ENCODE assay signal across 11 cellular contexts in the genomic region with DNA sequence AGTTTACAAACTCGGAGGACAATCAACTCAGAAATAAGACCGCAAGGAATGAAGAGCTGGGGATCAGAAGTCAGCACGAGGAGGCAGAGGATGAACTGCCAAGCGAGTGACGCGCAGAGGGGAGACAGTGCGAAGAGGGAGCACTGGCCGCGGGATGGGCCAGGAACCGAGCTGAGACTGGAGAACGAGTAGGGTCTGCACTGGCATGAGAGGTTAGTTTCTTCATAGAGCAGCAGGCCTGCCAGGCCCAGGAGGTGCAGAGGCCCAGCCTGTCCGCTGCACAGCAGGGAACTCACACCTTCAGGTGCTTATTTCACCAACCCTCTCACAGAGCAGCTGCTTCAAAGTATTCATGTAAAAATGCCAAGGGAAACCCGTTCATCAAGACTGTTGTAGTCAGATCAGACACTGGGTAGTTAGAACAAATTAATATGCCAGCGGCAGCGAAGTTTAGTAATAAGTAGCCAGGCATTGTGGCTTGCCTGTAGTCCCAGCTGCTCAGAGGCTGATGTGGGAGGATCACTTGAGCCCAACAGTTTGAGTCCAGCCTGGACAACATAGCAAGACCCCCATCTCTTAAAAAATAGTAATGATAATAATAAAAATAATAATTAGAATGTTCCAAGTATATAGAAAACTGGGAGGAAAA.
DNase-seq lines count a peak whose midpoint lies in the region; ATAC-seq and TF ChIP-seq lines count a peak whose summit lies in the region.
"Had no signal": no experiment of that assay in that cellular context is flagged by ENCODE, and none has a peak within 500 bp of the region (broad histone marks: within the 10 kb centered on the region; RNA-seq: fewer than 3 reads in every experiment).

No MANE protein-coding gene starts in this region.

- H4K20me1 ChIP-seq in hepatocyte (ENCODE audit: insufficient read depth, poor library complexity, severe bottlenecking): peaks cover 4% of the 10 kb centered on the region

- H3K36me3 ChIP-seq in hepatocyte (replicated peaks; ENCODE audit: insufficient read depth, low read depth) (no peaks in the 10 kb centered on the region), skeletal muscle satellite cell (ENCODE audit: insufficient read depth, low read length) (no peaks in the 10 kb centered on the region)
- H3K36me3 ChIP-seq: SJSA1 had no signal

- no peak overlapping the region for H2AFZ ChIP-seq in hepatocyte
- H2AFZ ChIP-seq: parathyroid adenoma had no signal

- no peak for ATAC-seq in T-helper 17 cell
- ATAC-seq in HG02852 (IDR thresholded peaks at IDR 0.05; ENCODE audit: unreplicated experiment): no peak
- no peak for ATAC-seq in GM18868 (IDR thresholded peaks at IDR 0.05; ENCODE audit: unreplicated experiment)
- ATAC-seq: activated CD8-positive, alpha-beta T cell treated with anti-CD3 and anti-CD28 coated beads, Interleukin-2, amount 10 ng/mL, durations not matched to agents 7 days and 5 days had no signal

- no peak overlapping the region for H3K4me3 Mint-ChIP-seq in T-helper 17 cell
- H3K4me3 Mint-ChIP-seq: activated CD8-positive, alpha-beta T cell treated with anti-CD3 and anti-CD28 coated beads, Interleukin-2, amount 10 ng/mL, durations not matched to agents 7 days and 5 days had no signal

- H3K9me2 ChIP-seq in hepatocyte (replicated peaks; ENCODE audit: insufficient read depth): no peaks in the 10 kb centered on the region

- no peak for TF ChIP-seq CTCF in hepatocyte (IDR thresholded peaks at IDR 0.05; ENCODE audit: poor library complexity)

- H3K4me3 ChIP-seq in hepatocyte: no peak overlapping the region
- H3K4me3 ChIP-seq in skeletal muscle satellite cell (ENCODE audit: low read length): no peak overlapping the region
- H3K4me3 ChIP-seq: SJSA1 had no signal

- H3K27me3 ChIP-seq in hepatocyte (no peaks in the 10 kb centered on the region), skeletal muscle satellite cell (ENCODE audit: control insufficient read depth, insufficient read depth, low read length) (no peaks in the 10 kb centered on the region)
- H3K27me3 ChIP-seq: SJSA1 had no signal

- H3K4me2 ChIP-seq in hepatocyte (peak overlapping the region; percentile 61), skeletal muscle satellite cell (ENCODE audit: low read length) (peak overlapping the region; percentile 68)

- no peaks in the 10 kb centered on the region for H3K36me3 Mint-ChIP-seq in T-helper 17 cell (ENCODE audit: low read depth)

- no peak overlapping the region for H3K9ac ChIP-seq in skeletal muscle satellite cell (ENCODE audit: low read depth, low read length)
- H3K9ac ChIP-seq: parathyroid adenoma had no signal

- no peaks in the 10 kb centered on the region for H3K9me3 ChIP-seq in T-helper 17 cell (ENCODE audit: control insufficient read depth, low read length, poor library complexity, severe bottlenecking)
- no peaks in the 10 kb centered on the region for H3K9me3 ChIP-seq in hepatocyte (ENCODE audit: low read depth)
- no peaks in the 10 kb centered on the region for H3K9me3 ChIP-seq in skeletal muscle satellite cell (replicated peaks; ENCODE audit: low read length)
- H3K9me3 ChIP-seq: SJSA1 had no signal

- 90% methylated on average over 15 of the region's 15 CpGs for WGBS in hepatocyte (ENCODE audit: low lambda C conversion rate, missing lambda C conversion rate)

- H3K27me3 Mint-ChIP-seq in T-helper 17 cell: no peaks in the 10 kb centered on the region

- DNase-seq in G401 (ENCODE audit: low spot score) (peak; percentile 79), T-helper 17 cell (no peak), hepatocyte (ENCODE audit: low spot score) (no peak), occipital lobe (lab: John Stamatoyannopoulos, UW) (no peak)
- DNase-seq in stimulated activated CD4-positive, alpha-beta T cell treated with anti-CD3 and anti-CD28 coated beads, Interleukin-12 subunit alpha, Interleukin-12 subunit beta, amount 100 ng/mL, for 4 hours: no peak
- DNase-seq: activated CD8-positive, alpha-beta T cell treated with anti-CD3 and anti-CD28 coated beads, Interleukin-2, amount 10 ng/mL, durations not matched to agents 7 days and 5 days had no signal

- peaks cover 34% of the 10 kb centered on the region for H3K4me1 ChIP-seq in hepatocyte (ENCODE audit: insufficient read depth)
- peaks cover 21% of the 10 kb centered on the region for H3K4me1 ChIP-seq in skeletal muscle satellite cell (ENCODE audit: control insufficient read depth, insufficient read depth, low read length)

- in situ Hi-C loops in G401 (cut with HindIII; ENCODE audit: low sequenced_read_pairs): no loop called here

- H3K27ac Mint-ChIP-seq in T-helper 17 cell: peak overlapping the region; percentile 59
- H3K27ac Mint-ChIP-seq: activated CD8-positive, alpha-beta T cell treated with anti-CD3 and anti-CD28 coated beads, Interleukin-2, amount 10 ng/mL, durations not matched to agents 7 days and 5 days had no signal

- H3K27ac ChIP-seq in hepatocyte: peak overlapping the region; percentile 72

- H3K79me2 ChIP-seq in hepatocyte: peaks cover 58% of the 10 kb centered on the region

- H3K4me1 Mint-ChIP-seq in T-helper 17 cell: peaks cover 19% of the 10 kb centered on the region
